15 cellular contexts compared by ENCODE assay signal in genomic region chr2:237870754-237871651, GRCh38. TPM values are rescaled to one million over a fixed set of nuclear protein-coding genes. Genes with fewer than 3 reads are reported as not detected.
DNase-seq lines count a peak whose midpoint lies in the region; ATAC-seq and TF ChIP-seq lines count a peak whose summit lies in the region.
"Had no signal": no experiment of that assay in that cellular context is flagged by ENCODE, and none has a peak within 500 bp of the region (broad histone marks: within the 10 kb centered on the region; RNA-seq: fewer than 3 reads in every experiment).

No MANE protein-coding gene starts in this region.

- TF ChIP-seq CTCF in left ventricle myocardium inferior (IDR thresholded peaks at IDR 0.05; ENCODE audit: borderline replicate concordance), result no peak
- TF ChIP-seq CTCF in smooth muscle cell (IDR thresholded peaks at IDR 0.05; ENCODE audit: borderline replicate concordance, insufficient read depth, poor library complexity, severe bottlenecking), result no peak

- no peaks in the 10 kb centered on the region for H4K20me1 ChIP-seq in smooth muscle cell (ENCODE audit: low read depth)

- WGBS in smooth muscle cell (ENCODE audit: low lambda C conversion rate), result 69% methylated on average over 23 of the region's 23 CpGs

- H3K9ac ChIP-seq in smooth muscle cell (ENCODE audit: low read depth), result no peak overlapping the region
- H3K9ac ChIP-seq: KMS-11 had no signal

- H3K4me3 ChIP-seq in left ventricle myocardium inferior, result no peak overlapping the region
- H3K4me3 ChIP-seq in smooth muscle cell, result no peak overlapping the region
- H3K4me3 ChIP-seq: gastrocnemius medialis had no signal

- H3K79me2 ChIP-seq in smooth muscle cell (ENCODE audit: low read depth), result no peaks in the 10 kb centered on the region

- H3K27me3 ChIP-seq in left ventricle myocardium inferior (ENCODE audit: low read depth) (no peaks in the 10 kb centered on the region), smooth muscle cell (ENCODE audit: low read depth) (no peaks in the 10 kb centered on the region)
- H3K27me3 ChIP-seq: gastrocnemius medialis had no signal

- H2AFZ ChIP-seq in smooth muscle cell (ENCODE audit: low read depth), result no peak overlapping the region

- intact Hi-C loops in left ventricle myocardium inferior (cut with micrococcal nuclease), result no loop called here

- DNase-seq in CD1c-positive myeloid dendritic cell (ENCODE audit: extremely low spot score) (peak; percentile 61), SK-N-DZ (ENCODE audit: low spot score) (peak; percentile 58), left ventricle myocardium inferior (no peak), smooth muscle cell (lab: John Stamatoyannopoulos, UW; ENCODE audit: unreplicated experiment) (no peak), epidermal melanocyte (ENCODE audit: insufficient read length, low spot score) (no peak)
- DNase-seq: DMS79; gastrocnemius medialis; NCI-H1417; NCI-H2227 treated with DMSO at 0.1 percent for 48 hours; nucleus accumbens; stimulated activated naive CD4-positive, alpha-beta T cell had no signal

- H3K36me3 ChIP-seq in left ventricle myocardium inferior, result no peaks in the 10 kb centered on the region
- H3K36me3 ChIP-seq in smooth muscle cell (ENCODE audit: low read depth), result no peaks in the 10 kb centered on the region
- H3K36me3 ChIP-seq: gastrocnemius medialis had no signal

- peak overlapping the region; percentile 25 for H3K27ac ChIP-seq in left ventricle myocardium inferior (replicated peaks)
- no peak overlapping the region for H3K27ac ChIP-seq in smooth muscle cell (ENCODE audit: low read depth)
- H3K27ac ChIP-seq: KMS-11 had no signal

- H3K4me2 ChIP-seq in smooth muscle cell, result peak overlapping the region; percentile 9
- H3K4me2 ChIP-seq: KMS-11 had no signal

- no peak for ATAC-seq in GM19328 (IDR thresholded peaks at IDR 0.05; ENCODE audit: unreplicated experiment)
- ATAC-seq in HG02981 (IDR thresholded peaks at IDR 0.05; ENCODE audit: unreplicated experiment), result no peak
- ATAC-seq: gastrocnemius medialis had no signal

- H3F3A ChIP-seq in smooth muscle cell (ENCODE audit: low read depth), result peaks cover 9% of the 10 kb centered on the region

- H3K9me3 ChIP-seq in left ventricle myocardium inferior (replicated peaks), result no peaks in the 10 kb centered on the region
- no peaks in the 10 kb centered on the region for H3K9me3 ChIP-seq in smooth muscle cell (replicated peaks; ENCODE audit: low read depth)
- H3K9me3 ChIP-seq: gastrocnemius medialis had no signal

- H3K4me1 ChIP-seq in left ventricle myocardium inferior (peaks cover 77% of the 10 kb centered on the region), smooth muscle cell (ENCODE audit: low read depth) (peaks cover 7% of the 10 kb centered on the region)

RNA-seq across cellular contexts. Expression of gene RAMP1, which starts 11.6 kb away (rescaled TPM):
- polyA plus RNA-seq in SK-N-DZ (2014; cell fraction: cytosol; rRNA removed), result 205 and 267 TPM in 2 replicates
- 123 and 129 TPM in 2 replicates for polyA plus RNA-seq in SK-N-DZ (2014; cell fraction: nucleus; rRNA removed)
- total RNA-seq in left ventricle myocardium inferior (168 TPM), smooth muscle cell (11.1 and 24.0 TPM in 2 replicates)
- polyA plus RNA-seq in smooth muscle cell, result 70.8 and 72.0 TPM in 2 replicates
- total RNA-seq: endothelial cell of umbilical vein had no signal

Comparison
In these comparisons a context has a peak if more than half of its experiments do, and no peak if none do; other contexts are left out.
1. DNase-seq: peak in CD1c-positive myeloid dendritic cell (single experiment) and SK-N-DZ (single experiment); none in left ventricle myocardium inferior (single experiment), smooth muscle cell (single experiment) and epidermal melanocyte (single experiment).